5 cellular contexts compared by ENCODE assay signal in genomic region chr11:66540598-66540997, GRCh38. TPM values are rescaled to one million over a fixed set of nuclear protein-coding genes. Genes with fewer than 3 reads are reported as not detected.
"Had no signal": no experiment of that assay in that cellular context is flagged by ENCODE, and none has a peak within 500 bp of the region (broad histone marks: within the 10 kb centered on the region; RNA-seq: fewer than 3 reads in every experiment).

No MANE protein-coding gene starts in this region.

RNA-seq across cellular contexts. Expression of gene ACTN3, which starts 6.1 kb away (rescaled TPM):
- total RNA-seq: HT1080, LHCN-M2, MCF 10A, Right ventricle myocardium superior, SJSA1 had no signal

RNA-seq across cellular contexts. Expression of gene CCDC87, which starts 52.3 kb away (rescaled TPM):
- total RNA-seq: MCF 10A had no signal
